In the genomic region with DNA sequence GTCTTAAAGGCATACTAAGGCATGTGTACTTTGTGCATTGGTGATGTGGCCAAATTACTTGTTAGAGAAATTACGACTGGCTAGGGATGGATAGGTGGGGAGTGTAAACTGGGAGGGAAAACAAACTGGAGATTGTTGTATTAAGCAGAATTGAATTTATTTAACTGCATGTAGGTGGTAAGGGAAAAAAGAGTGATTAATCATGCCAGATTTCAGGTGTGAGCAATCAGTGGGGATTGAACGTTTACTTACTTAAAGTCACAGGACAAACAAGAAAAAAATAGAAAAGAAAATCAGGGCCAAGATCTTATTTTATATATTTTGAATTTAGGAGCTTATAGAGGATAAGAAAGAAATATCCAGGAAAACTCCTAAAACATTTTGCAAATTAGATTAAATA, we compare ENCODE assay signal across 18 cellular contexts.
"Had no signal": no experiment of that assay in that cellular context is flagged by ENCODE, and none has a peak within 500 bp of the region (broad histone marks: within the 10 kb centered on the region; RNA-seq: fewer than 3 reads in every experiment).

No MANE protein-coding gene starts in this region.

- H3K4me3 Mint-ChIP-seq: memory B cell; natural killer cell treated with Interleukin-12 subunit alpha and Interleukin-12 subunit beta and Interleukin-15 and Interleukin-18, amount 100 ng/mL, for 72 hours; stimulated activated naive CD8-positive, alpha-beta T cell treated with anti-CD3 and anti-CD28 coated beads, Interleukin-15, Interleukin-2, amounts not matched to agents 100 ng/mL and 50 ng/mL, for 24 hours had no signal

- H3K27me3 Mint-ChIP-seq: memory B cell; natural killer cell treated with Interleukin-12 subunit alpha and Interleukin-12 subunit beta and Interleukin-15 and Interleukin-18, amount 100 ng/mL, for 72 hours; stimulated activated naive CD8-positive, alpha-beta T cell treated with anti-CD3 and anti-CD28 coated beads, Interleukin-15, Interleukin-2, amounts not matched to agents 100 ng/mL and 50 ng/mL, for 24 hours had no signal

- FAIRE-seq: TTC549 had no signal

- DNase-seq: activated naive CD4-positive, alpha-beta T cell treated with anti-CD3 and anti-CD28 coated beads, Interleukin-2, amount 50 U/mL, for 16 hours; adrenal gland; caudate nucleus; colonic mucosa; gastrocnemius medialis; heart right ventricle; islet precursor cell; left ventricle myocardium inferior; sigmoid colon; stimulated activated CD4-positive, alpha-beta T cell treated with anti-CD3 and anti-CD28 coated beads, Interleukin-12 subunit alpha, Interleukin-12 subunit beta, amount 100 ng/mL, for 4 hours; stimulated activated CD4-positive, alpha-beta T cell treated with anti-CD3 and anti-CD28 coated beads, Interleukin-2, amount 100 ng/mL, for 48 hours; stimulated activated CD8-positive, alpha-beta memory T cell treated with anti-CD3 and anti-CD28 coated beads, Interleukin-4, amount 100 ng/mL, for 48 hours had no signal

- H3K4me1 Mint-ChIP-seq: memory B cell had no signal

- H3K27ac Mint-ChIP-seq: activated T-helper 2 cell treated with anti-CD3 and anti-CD28 coated beads, Interferon-gamma antibody, Interleukin-2, Interleukin-4, amounts not matched to agents 10 μg/mL and 5 μg/mL and 100 μg/mL, durations not matched to agents 14 hours and 24 hours and 36 hours; memory B cell; natural killer cell treated with Interleukin-12 subunit alpha and Interleukin-12 subunit beta and Interleukin-15 and Interleukin-18, amount 100 ng/mL, for 72 hours; stimulated activated naive CD8-positive, alpha-beta T cell treated with anti-CD3 and anti-CD28 coated beads, Interleukin-15, Interleukin-2, amounts not matched to agents 100 ng/mL and 50 ng/mL, for 24 hours had no signal

- H3K27me3 ChIP-seq: adrenal gland, colonic mucosa, gastrocnemius medialis, heart right ventricle, sigmoid colon had no signal

- H3K4me1 ChIP-seq: colonic mucosa had no signal

- ATAC-seq: gastrocnemius medialis; heart right ventricle; natural killer cell treated with Interleukin-12 subunit alpha and Interleukin-12 subunit beta and Interleukin-15 and Interleukin-18, amount 100 ng/mL, for 72 hours had no signal

- H3K36me3 Mint-ChIP-seq: natural killer cell treated with Interleukin-12 subunit alpha and Interleukin-12 subunit beta and Interleukin-15 and Interleukin-18, amount 100 ng/mL, for 72 hours had no signal

- H3K27ac ChIP-seq: adrenal gland, colonic mucosa, gastrocnemius medialis, heart right ventricle, left ventricle myocardium inferior, sigmoid colon had no signal

- H3K36me3 ChIP-seq: adrenal gland, colonic mucosa, gastrocnemius medialis, heart right ventricle, left ventricle myocardium inferior, thoracic aorta had no signal

- H3K4me3 ChIP-seq: adrenal gland, colonic mucosa, gastrocnemius medialis, heart right ventricle, left ventricle myocardium inferior, sigmoid colon, thoracic aorta had no signal
